In genomic region chr3:195261925-195262324, GRCh38 we compare ENCODE assay signal across 1 cellular context.
TF ChIP-seq lines count a peak whose summit lies in the region.

No MANE protein-coding gene starts in this region.

TF ChIP-seq in K562, 482 proteins besides CTCF, POLR2A, EP300 and RAD21:
- TF ChIP-seq SPI1 (IDR thresholded peaks at IDR 0.05; ENCODE audit: borderline replicate concordance, low read depth, low read length) (0 out of 2 replicates have a peak, but pooled peaks have one; percentile 3), ZNF445 (CRISPR knock-in tag; IDR thresholded peaks at IDR 0.05; ENCODE audit: low read depth) (no peak)
